19 cellular contexts compared by ENCODE assay signal in the genomic region with DNA sequence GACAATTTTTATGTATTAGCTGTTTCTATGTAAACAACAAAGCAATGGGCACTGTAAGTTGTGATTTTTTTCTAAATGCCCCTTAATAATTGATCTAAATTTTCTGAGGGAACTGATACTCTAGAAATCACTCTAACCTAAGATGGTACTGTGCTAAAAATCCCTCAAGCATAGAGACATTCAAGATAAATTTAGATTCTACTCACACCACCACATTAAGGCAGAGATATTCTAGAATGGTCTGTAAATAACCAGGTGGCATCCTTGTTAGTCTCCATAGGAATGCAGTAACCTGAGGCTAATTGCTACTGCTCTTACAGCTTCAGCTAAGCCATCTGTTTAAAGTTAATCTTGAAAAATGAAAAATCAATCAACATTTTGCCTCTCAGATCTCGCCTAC.
DNase-seq lines count a peak whose midpoint lies in the region; ATAC-seq and TF ChIP-seq lines count a peak whose summit lies in the region.
"Had no signal": no experiment of that assay in that cellular context is flagged by ENCODE, and none has a peak within 500 bp of the region (broad histone marks: within the 10 kb centered on the region; RNA-seq: fewer than 3 reads in every experiment).

No MANE protein-coding gene starts in this region.

- H3K4me2 ChIP-seq in OCI-LY3 (ENCODE audit: low read length), result peak overlapping the region; percentile 87

- H3K9ac ChIP-seq in OCI-LY3 (ENCODE audit: low read length), result peak overlapping the region; percentile 54

- H4K20me1 ChIP-seq in OCI-LY3 (ENCODE audit: insufficient read depth, low read length), result no peaks in the 10 kb centered on the region

- peaks cover 3% of the 10 kb centered on the region for H3K27me3 Mint-ChIP-seq in activated CD8-positive, alpha-beta T cell treated with anti-CD3 and anti-CD28 coated beads for 36 hours
- H3K27me3 Mint-ChIP-seq: activated CD4-positive, alpha-beta T cell treated with anti-CD3 and anti-CD28 coated beads for 36 hours had no signal

- ATAC-seq in GM18870 (IDR thresholded peaks at IDR 0.05; ENCODE audit: unreplicated experiment) (peak; percentile 55), HG03108 (IDR thresholded peaks at IDR 0.05; ENCODE audit: unreplicated experiment) (peak; percentile 64)
- no peak for ATAC-seq in activated CD8-positive, alpha-beta T cell treated with anti-CD3 and anti-CD28 coated beads for 36 hours
- ATAC-seq: activated CD4-positive, alpha-beta T cell treated with anti-CD3 and anti-CD28 coated beads for 36 hours; left lung had no signal

- POLR2A ChIA-PET in activated CD8-positive, alpha-beta T cell treated with anti-CD3 and anti-CD28 coated beads for 36 hours (lab: Charles Lee), result no interaction called here

- peak; percentile 17 for DNase-seq in G401 (ENCODE audit: low spot score)
- DNase-seq in stimulated activated naive CD4-positive, alpha-beta T cell (lab: John Stamatoyannopoulos, UW), result no peak
- no peak for DNase-seq in DMS153 treated with DMSO at 0.1 percent for 48 hours (lab: John Stamatoyannopoulos, UW; ENCODE audit: unreplicated experiment)
- DNase-seq in activated CD8-positive, alpha-beta T cell treated with anti-CD3 and anti-CD28 coated beads for 36 hours, result no peak
- DNase-seq in stimulated activated CD8-positive, alpha-beta memory T cell treated with anti-CD3 and anti-CD28 coated beads, Interleukin-4, amount 100 ng/mL, for 48 hours, result no peak
- DNase-seq: activated CD4-positive, alpha-beta T cell treated with anti-CD3 and anti-CD28 coated beads for 36 hours; brain microvascular endothelial cell; C1 segment of cervical spinal cord; glutamatergic neuron; HFFc6; left lung; NCI-H1436 treated with DMSO at 0.1 percent for 48 hours; NCI-H446 treated with DMSO at 0.1 percent for 48 hours; stimulated activated CD4-positive, alpha-beta T cell treated with anti-CD3 and anti-CD28 coated beads, Interleukin-4, amount 100 ng/mL, for 4 hours had no signal

- H3K4me1 ChIP-seq in OCI-LY3 (ENCODE audit: low read length), result peaks cover 57% of the 10 kb centered on the region
- H3K4me1 ChIP-seq: left lung, suprapubic skin had no signal

- peaks cover 23% of the 10 kb centered on the region for H3K36me3 ChIP-seq in OCI-LY3 (replicated peaks; ENCODE audit: low read depth, low read length)
- H3K36me3 ChIP-seq: brain microvascular endothelial cell, left lung, suprapubic skin had no signal

- peaks cover 2% of the 10 kb centered on the region for H3K4me1 Mint-ChIP-seq in activated CD8-positive, alpha-beta T cell treated with anti-CD3 and anti-CD28 coated beads for 36 hours (ENCODE audit: low read depth)
- H3K4me1 Mint-ChIP-seq: activated CD4-positive, alpha-beta T cell treated with anti-CD3 and anti-CD28 coated beads for 36 hours had no signal

- H3K79me2 ChIP-seq in OCI-LY3 (ENCODE audit: low read length), result no peaks in the 10 kb centered on the region; the same call in 1 of the 2 replicates

- intact Hi-C loops in activated CD8-positive, alpha-beta T cell treated with anti-CD3 and anti-CD28 coated beads for 36 hours (cut with micrococcal nuclease), result loop anchor here (10.0 kb wide), 1 partner anchor 184 kb away; no protein-coding TSS in a partner anchor

- H3K36me3 Mint-ChIP-seq in activated CD8-positive, alpha-beta T cell treated with anti-CD3 and anti-CD28 coated beads for 36 hours (ENCODE audit: low read depth), result no peaks in the 10 kb centered on the region

- no peak overlapping the region for H3K27ac Mint-ChIP-seq in activated CD8-positive, alpha-beta T cell treated with anti-CD3 and anti-CD28 coated beads for 36 hours
- H3K27ac Mint-ChIP-seq: activated CD4-positive, alpha-beta T cell treated with anti-CD3 and anti-CD28 coated beads for 36 hours; HFFc6 had no signal

- in situ Hi-C loops in G401 (cut with HindIII; ENCODE audit: low sequenced_read_pairs), result no loop called here

- H2AFZ ChIP-seq in OCI-LY3 (ENCODE audit: low read depth, low read length), result no peak overlapping the region

- CTCF ChIA-PET in activated CD8-positive, alpha-beta T cell treated with anti-CD3 and anti-CD28 coated beads for 36 hours (lab: Charles Lee), result interaction anchor here (1.7 kb wide), 1 partner anchor 489 kb away, joined by 5 read pairs; no protein-coding TSS in a partner anchor

- H3K9me3 ChIP-seq in OCI-LY3 (ENCODE audit: insufficient read depth, low read length), result no peaks in the 10 kb centered on the region
- H3K9me3 ChIP-seq: left lung, suprapubic skin had no signal

- no peaks in the 10 kb centered on the region for H3K9me3 Mint-ChIP-seq in activated CD8-positive, alpha-beta T cell treated with anti-CD3 and anti-CD28 coated beads for 36 hours
- H3K9me3 Mint-ChIP-seq: HFFc6 had no signal

- peak overlapping the region; percentile 61 for H3K4me3 ChIP-seq in OCI-LY3 (ENCODE audit: low read length)
- H3K4me3 ChIP-seq: coronary artery, left lung, suprapubic skin had no signal

- H3K27ac ChIP-seq in OCI-LY3 (ENCODE audit: low read length), result peak overlapping the region; percentile 83
- H3K27ac ChIP-seq: brain microvascular endothelial cell, coronary artery, left lung, suprapubic skin had no signal

- TF ChIP-seq CTCF in OCI-LY3 (IDR thresholded peaks at IDR 0.05; ENCODE audit: low read depth, low read length), result no peak
- TF ChIP-seq CTCF in activated CD8-positive, alpha-beta T cell treated with anti-CD3 and anti-CD28 coated beads for 36 hours (IDR thresholded peaks at IDR 0.05), result no peak

- H3K27me3 ChIP-seq in OCI-LY3 (ENCODE audit: low read depth, low read length), result no peaks in the 10 kb centered on the region
- H3K27me3 ChIP-seq: brain microvascular endothelial cell, left lung, suprapubic skin had no signal

- no peak overlapping the region for H3K4me3 Mint-ChIP-seq in activated CD8-positive, alpha-beta T cell treated with anti-CD3 and anti-CD28 coated beads for 36 hours
- H3K4me3 Mint-ChIP-seq: activated CD4-positive, alpha-beta T cell treated with anti-CD3 and anti-CD28 coated beads for 36 hours; HFFc6 had no signal
